ENCODE assay signal across 21 cellular contexts in genomic region chr11:73287400-73288101, GRCh38. TPM values are rescaled to one million over a fixed set of nuclear protein-coding genes. Genes with fewer than 3 reads are reported as not detected.
A peak's percentile ranks its signal among the peaks of the same experiment; 100 is the strongest.
DNase-seq lines count a peak whose midpoint lies in the region; ATAC-seq and TF ChIP-seq lines count a peak whose summit lies in the region.
"Had no signal": no experiment of that assay in that cellular context is flagged by ENCODE, and none has a peak within 500 bp of the region (broad histone marks: within the 10 kb centered on the region; RNA-seq: fewer than 3 reads in every experiment).

No MANE protein-coding gene starts in this region.

- H3K9me3 Mint-ChIP-seq in chondrocyte (ENCODE audit: low read depth) = no peaks in the 10 kb centered on the region
- no peaks in the 10 kb centered on the region for H3K9me3 Mint-ChIP-seq in HFFc6
- H3K9me3 Mint-ChIP-seq: activated CD4-positive, alpha-beta memory T cell treated with anti-CD3 and anti-CD28 coated beads, Interleukin-2, amount 10 ng/mL, durations not matched to agents 7 days and 5 days had no signal

- H3K36me3 ChIP-seq in BE2C (peaks cover 10% of the 10 kb centered on the region; the same call in 1 of the 2 replicates), neutrophil (no peaks in the 10 kb centered on the region)
- H3K36me3 ChIP-seq: adrenal gland, gastrocnemius medialis, right lobe of liver, SJCRH30, vagina had no signal

- H3K27ac Mint-ChIP-seq in chondrocyte (ENCODE audit: unreplicated experiment) (no peak overlapping the region), HFFc6 (no peak overlapping the region)
- H3K27ac Mint-ChIP-seq: activated CD4-positive, alpha-beta memory T cell treated with anti-CD3 and anti-CD28 coated beads, Interleukin-2, amount 10 ng/mL, durations not matched to agents 7 days and 5 days had no signal

- H3K4me1 Mint-ChIP-seq in chondrocyte (ENCODE audit: low read depth) (peaks cover 14% of the 10 kb centered on the region), HFFc6 (ENCODE audit: low read depth) (peaks cover 31% of the 10 kb centered on the region)

- TF ChIP-seq CTCF in BE2C (IDR thresholded peaks at IDR 0.05; ENCODE audit: low read depth, low read length) (no peak), chondrocyte (IDR thresholded peaks at IDR 0.05) (no peak), neutrophil (IDR thresholded peaks at IDR 0.05) (no peak), HFFc6 (IDR thresholded peaks at IDR 0.05) (no peak)

- H3K4me1 ChIP-seq in BE2C (peaks cover 48% of the 10 kb centered on the region), neutrophil (ENCODE audit: control insufficient read depth in 1 of 2, insufficient read depth in 1 of 2, low read depth in 1 of 2, low read length in 1 of 2) (peaks cover 30 to 34% of the 10 kb centered on the region in 2 experiments)

- no peak for ATAC-seq in HG03354 (IDR thresholded peaks at IDR 0.05; ENCODE audit: poor library complexity, severe bottlenecking, unreplicated experiment)
- ATAC-seq: gastrocnemius medialis had no signal

- no peaks in the 10 kb centered on the region for H3K36me3 Mint-ChIP-seq in chondrocyte (ENCODE audit: low read depth)
- no peaks in the 10 kb centered on the region for H3K36me3 Mint-ChIP-seq in HFFc6 (ENCODE audit: low read depth)

- peak overlapping the region; percentile 87 for H3K27ac ChIP-seq in neutrophil
- H3K27ac ChIP-seq: SJCRH30, vagina had no signal

- DNase-seq in BE2C (peak; percentile 81), chondrocyte (ENCODE audit: low spot score) (peak; percentile 59), HFFc6 (no peak), NCI-H2171 treated with DMSO at 0.1 percent for 48 hours (lab: John Stamatoyannopoulos, UW) (no peak), NCI-H1092 (lab: John Stamatoyannopoulos, UW) (no peak)
- DNase-seq: activated CD4-positive, alpha-beta memory T cell treated with anti-CD3 and anti-CD28 coated beads, Interleukin-2, amount 10 ng/mL, durations not matched to agents 7 days and 5 days; gastrocnemius medialis; HCEC 1CT; mammary epithelial cell; NCI-H1092 treated with DMSO at 0.1 percent for 48 hours; NCI-H2227 treated with DMSO at 0.1 percent for 48 hours; SJCRH30; stimulated activated naive CD4-positive, alpha-beta T cell; T-helper 9 cell had no signal

- no peak for TF ChIP-seq RAD21 in Ishikawa (IDR thresholded peaks at IDR 0.05; ENCODE audit: low read depth)

- H3K27me3 Mint-ChIP-seq in chondrocyte (ENCODE audit: low read depth) (no peaks in the 10 kb centered on the region), HFFc6 (ENCODE audit: insufficient read depth) (peaks cover 2% of the 10 kb centered on the region; the same call in 1 of the 2 replicates)
- H3K27me3 Mint-ChIP-seq: activated CD4-positive, alpha-beta memory T cell treated with anti-CD3 and anti-CD28 coated beads, Interleukin-2, amount 10 ng/mL, durations not matched to agents 7 days and 5 days had no signal

- H3K27me3 ChIP-seq in BE2C = no peaks in the 10 kb centered on the region
- no peaks in the 10 kb centered on the region for H3K27me3 ChIP-seq in neutrophil
- H3K27me3 ChIP-seq: adrenal gland, gastrocnemius medialis, right lobe of liver, SJCRH30, vagina had no signal

- TF ChIP-seq EP300 in Ishikawa (IDR thresholded peaks at IDR 0.05; ENCODE audit: borderline replicate concordance) = no peak

- no peak overlapping the region for H3K4me3 ChIP-seq in BE2C (ENCODE audit: low read depth, low read length)
- peak overlapping the region; percentile 28 to 65 for H3K4me3 ChIP-seq in neutrophil (ENCODE audit: low read depth in 1 of 2, low read length in 1 of 2)
- H3K4me3 ChIP-seq: adrenal gland, gastrocnemius medialis, right lobe of liver, SJCRH30, vagina had no signal

- H3K4me3 Mint-ChIP-seq in chondrocyte (ENCODE audit: unreplicated experiment) (no peak overlapping the region), HFFc6 (no peak overlapping the region)
- H3K4me3 Mint-ChIP-seq: activated CD4-positive, alpha-beta memory T cell treated with anti-CD3 and anti-CD28 coated beads, Interleukin-2, amount 10 ng/mL, durations not matched to agents 7 days and 5 days had no signal

- no peaks in the 10 kb centered on the region for H3K9me3 ChIP-seq in BE2C
- no peaks in the 10 kb centered on the region for H3K9me3 ChIP-seq in neutrophil
- H3K9me3 ChIP-seq: adrenal gland, gastrocnemius medialis, right lobe of liver, SJCRH30, vagina had no signal

TF ChIP-seq in Ishikawa, 13 proteins besides CTCF, POLR2A, EP300 and RAD21:
- TF ChIP-seq USF1 (IDR thresholded peaks at IDR 0.05) = no peak
- TF ChIP-seq REST (IDR thresholded peaks at IDR 0.05; ENCODE audit: low read depth) = no peak
- TF ChIP-seq NFIC (IDR thresholded peaks at IDR 0.05) = 0 out of 2 replicates have a peak, but pooled peaks have one; percentile 2
- TF ChIP-seq FOXM1 (IDR thresholded peaks at IDR 0.05; ENCODE audit: borderline replicate concordance, low read depth) = no peak
- no peak for TF ChIP-seq YY1 (IDR thresholded peaks at IDR 0.05; ENCODE audit: low read depth)
- TF ChIP-seq TCF12 (IDR thresholded peaks at IDR 0.05; ENCODE audit: low read depth) = no peak

RNA-seq across cellular contexts. Expression of gene P2RY6, which starts 15.4 kb away (rescaled TPM):
- polyA plus RNA-seq in BE2C (2012; ENCODE audit: insufficient read depth, insufficient read length, low read depth) = 6.5 TPM
- 0.20 TPM in 1 of 3 replicates, not detected in the others for total RNA-seq in chondrocyte
- total RNA-seq in HFFc6 (2021; fragmentation: NEBNext Ultra II Directional; extraction: Animal tissue kit (Norgen Biotek cat#: 25700)) = 1 to 10 TPM in 4 of 6 experiments, under 1 TPM in 2; 0.54 to 2.4 (median 1.9) TPM
- total RNA-seq: activated CD4-positive, alpha-beta memory T cell treated with anti-CD3 and anti-CD28 coated beads, Interleukin-2, amount 10 ng/mL, durations not matched to agents 7 days and 5 days; SJCRH30 had no signal
- polyA plus RNA-seq: neural cell had no signal

RNA-seq across cellular contexts. Expression of gene ARHGEF17, which starts 20.5 kb away (rescaled TPM):
- polyA plus RNA-seq in BE2C (2012; ENCODE audit: insufficient read depth, insufficient read length, low read depth) = 78.2 TPM
- total RNA-seq in chondrocyte = 82.4 to 114 TPM (median 113 TPM) in 3 replicates
- total RNA-seq in HFFc6 (2021; fragmentation: NEBNext Ultra II Directional; extraction: Animal tissue kit (Norgen Biotek cat#: 25700)) = 100 to 1,000 TPM in 2 of 6 experiments, 10 to 100 TPM in 4; 84.6 to 112 (median 92.1) TPM

Comparison
In these comparisons a context has a peak if more than half of its experiments do, and no peak if none do; other contexts are left out.
1. DNase-seq: peak in BE2C (single experiment) and chondrocyte (single experiment); none in HFFc6 (single experiment), NCI-H2171 treated with DMSO at 0.1 percent for 48 hours (single experiment) and NCI-H1092 (single experiment).